ENCODE assay signal across 8 cellular contexts in the genomic region with DNA sequence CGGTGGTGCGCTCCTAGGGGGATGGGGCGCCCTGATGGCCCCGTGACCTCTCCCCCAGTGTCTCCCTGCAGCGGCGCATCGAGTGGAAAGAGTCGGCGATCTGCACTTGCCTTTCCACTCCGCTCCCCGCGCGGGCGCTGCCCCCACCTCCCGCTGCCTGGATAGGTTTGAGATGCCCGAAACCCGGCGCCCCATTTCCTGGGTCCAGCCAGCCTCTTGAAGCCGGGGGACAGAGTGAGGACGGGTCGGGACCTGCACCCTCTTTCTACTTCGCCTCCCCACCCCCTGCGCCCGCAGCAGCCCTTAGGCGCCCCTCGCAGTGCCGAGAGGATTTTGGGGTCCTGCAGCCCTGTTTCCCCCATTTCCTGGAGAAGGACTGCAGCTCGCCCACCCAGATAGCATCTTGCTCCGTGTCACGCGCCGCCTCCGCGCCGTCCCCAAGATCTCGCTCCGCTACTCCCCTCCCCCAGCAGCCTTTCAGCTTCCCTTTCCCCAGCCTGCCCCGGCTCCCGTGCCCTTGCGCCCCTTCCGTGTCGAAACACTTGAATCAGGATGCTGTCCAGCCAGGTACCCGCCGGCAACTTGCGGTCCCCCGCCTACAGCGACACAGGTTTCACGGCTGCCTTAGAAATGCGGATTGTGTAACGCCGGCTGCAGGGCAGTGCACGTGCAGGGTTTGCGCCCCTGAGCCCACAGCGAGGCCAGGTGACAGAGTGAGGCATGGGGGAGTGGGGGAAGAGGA. TPM values are rescaled to one million over a fixed set of nuclear protein-coding genes. Genes with fewer than 3 reads are reported as not detected.
DNase-seq lines count a peak whose midpoint lies in the region; ATAC-seq and TF ChIP-seq lines count a peak whose summit lies in the region.

No MANE protein-coding gene starts in this region.

- ATAC-seq in HG03066 (IDR thresholded peaks at IDR 0.05; ENCODE audit: low read depth, unreplicated experiment) (peak; percentile 36), left ventricle myocardium superior (peak; percentile 79)
- ATAC-seq in activated naive CD8-positive, alpha-beta T cell treated with anti-CD3 and anti-CD28 coated beads, Interleukin-2, amount 50 U/mL, for 24 hours: peak; percentile 51

- no peaks in the 10 kb centered on the region for H3K27me3 ChIP-seq in prostate gland (replicated peaks; ENCODE audit: insufficient read depth)

- no peaks in the 10 kb centered on the region for H3K36me3 ChIP-seq in prostate gland

- peak overlapping the region; percentile 85 for H3K4me3 Mint-ChIP-seq in activated naive CD8-positive, alpha-beta T cell treated with anti-CD3 and anti-CD28 coated beads, Interleukin-2, amount 50 U/mL, for 24 hours

- peak overlapping the region; percentile 89 to 93 for H3K4me3 ChIP-seq in prostate gland

- H3K27ac ChIP-seq in prostate gland: peak overlapping the region; percentile 80 to 86

- H3K4me1 Mint-ChIP-seq in activated naive CD8-positive, alpha-beta T cell treated with anti-CD3 and anti-CD28 coated beads, Interleukin-2, amount 50 U/mL, for 24 hours: peaks cover 16% of the 10 kb centered on the region

- H3K27me3 Mint-ChIP-seq in activated naive CD8-positive, alpha-beta T cell treated with anti-CD3 and anti-CD28 coated beads, Interleukin-2, amount 50 U/mL, for 24 hours: peaks cover 7% of the 10 kb centered on the region

- H3K27ac Mint-ChIP-seq in activated naive CD8-positive, alpha-beta T cell treated with anti-CD3 and anti-CD28 coated beads, Interleukin-2, amount 50 U/mL, for 24 hours: peak overlapping the region; percentile 70

- no peaks in the 10 kb centered on the region for H3K36me3 Mint-ChIP-seq in activated naive CD8-positive, alpha-beta T cell treated with anti-CD3 and anti-CD28 coated beads, Interleukin-2, amount 50 U/mL, for 24 hours (ENCODE audit: low read depth)

- WGBS in prostate gland: under 1% methylated on average over 51 of the region's 54 CpGs

- TF ChIP-seq CTCF in prostate gland (IDR thresholded peaks at IDR 0.05): no peak

- no peak for TF ChIP-seq POLR2A in prostate gland (IDR thresholded peaks at IDR 0.05)

- intact Hi-C loops in left ventricle myocardium superior (cut with micrococcal nuclease): no loop called here
- intact Hi-C loops in prostate gland (cut with DNase I): loop anchor here (2.0 to 5.0 kb wide), 2 partner anchors 59 to 69 kb away; a partner anchor contains a TSS

- H3K9me3 ChIP-seq in prostate gland: no peaks in the 10 kb centered on the region

- no peaks in the 10 kb centered on the region for H3K4me1 ChIP-seq in prostate gland (replicated peaks)

- DNase-seq in activated T-cell treated with anti-CD3 and anti-CD28 coated beads for 1 hour (ENCODE audit: low read depth) (peak; percentile 47), SKM-1 treated with dmso at 0.1 percent for 144 hours (lab: John Stamatoyannopoulos, UW; ENCODE audit: unreplicated experiment) (peak; percentile 64), left ventricle myocardium superior (peak; percentile 77), prostate gland (ENCODE audit: low spot score) (no peak), NCI-H187 treated with DMSO at 0.1 percent for 48 hours (lab: John Stamatoyannopoulos, UW) (no peak)
- no peak for DNase-seq in activated T-cell treated with anti-CD3 and anti-CD28 coated beads, Interleukin-2, amount 50 U/mL, for 1 hour
- peak; percentile 59 for DNase-seq in activated naive CD8-positive, alpha-beta T cell treated with anti-CD3 and anti-CD28 coated beads, Interleukin-2, amount 50 U/mL, for 24 hours

- H3K9me3 Mint-ChIP-seq in activated naive CD8-positive, alpha-beta T cell treated with anti-CD3 and anti-CD28 coated beads, Interleukin-2, amount 50 U/mL, for 24 hours: no peaks in the 10 kb centered on the region

RNA-seq across cellular contexts. Expression of a gene that starts 0.5 kb away (rescaled TPM):
- total RNA-seq in left ventricle myocardium superior (9.1 TPM), prostate gland (10 to 100 TPM; 13.2 to 16.9 TPM)

RNA-seq across cellular contexts. Expression of a gene that starts 27.3 kb away (rescaled TPM):
- 1.9 TPM for total RNA-seq in left ventricle myocardium superior
- 1 to 10 TPM; 1.4 to 2.3 TPM for total RNA-seq in prostate gland

Comparison
In these comparisons a context has a peak if more than half of its experiments do, and no peak if none do; other contexts are left out.
1. DNase-seq: peak in activated T-cell treated with anti-CD3 and anti-CD28 coated beads for 1 hour (single experiment), SKM-1 treated with dmso at 0.1 percent for 144 hours (single experiment), activated naive CD8-positive, alpha-beta T cell treated with anti-CD3 and anti-CD28 coated beads, Interleukin-2, amount 50 U/mL, for 24 hours (single experiment) and left ventricle myocardium superior (single experiment); none in activated T-cell treated with anti-CD3 and anti-CD28 coated beads, Interleukin-2, amount 50 U/mL, for 1 hour (single experiment), prostate gland (single experiment) and NCI-H187 treated with DMSO at 0.1 percent for 48 hours (single experiment).
2. Peak in every context shown above with its lines, with median percentiles within 50 percentile points of each other: ATAC-seq.